1 cellular context compared by ENCODE assay signal in the genomic region with DNA sequence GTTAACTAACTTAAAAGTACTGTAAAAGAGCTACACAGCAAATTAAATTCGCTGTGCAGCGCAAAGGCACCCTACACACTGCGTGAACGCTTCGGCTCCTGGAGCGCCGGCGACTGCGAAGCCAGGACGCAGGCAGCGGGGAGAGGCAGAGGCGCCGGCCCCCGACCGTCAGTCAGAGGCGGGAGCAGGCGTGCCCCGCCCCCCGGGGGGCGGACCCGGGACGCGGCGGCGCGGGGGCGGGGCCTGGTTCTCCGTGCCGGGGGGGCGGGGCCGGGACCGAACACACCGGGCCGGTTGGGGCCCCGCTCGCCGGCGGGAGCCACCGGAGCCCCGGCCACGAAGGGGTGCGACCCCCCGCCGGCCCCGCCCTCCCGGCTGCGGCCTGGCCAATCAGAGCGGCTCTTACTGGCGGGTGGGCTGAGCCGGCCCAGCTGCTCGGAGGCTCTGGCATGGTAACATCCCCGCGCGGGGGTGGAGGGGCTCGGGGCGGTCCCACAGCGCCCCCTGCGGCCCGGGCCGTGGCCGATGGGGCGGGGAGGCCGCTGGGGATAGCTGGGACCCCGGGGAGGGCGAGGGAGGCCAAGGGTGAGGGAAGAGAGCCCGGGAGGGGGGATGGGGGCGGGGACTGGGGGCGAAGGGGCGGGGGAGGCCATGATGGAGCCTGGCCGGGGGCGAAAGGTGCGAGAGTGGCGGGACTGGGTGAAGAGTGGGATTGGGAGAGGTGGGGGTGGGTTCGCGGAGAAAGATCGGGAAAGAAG.
TF ChIP-seq lines count a peak whose summit lies in the region.

A gene (plus strand): TSS at position 420 of the 758 bp plus-strand sequence. CDS start 30 bp downstream, at position 450.

TF ChIP-seq in K562, 482 proteins besides CTCF, POLR2A, EP300 and RAD21 (continued from another document and continues in another):
- TF ChIP-seq, protein P1, sequence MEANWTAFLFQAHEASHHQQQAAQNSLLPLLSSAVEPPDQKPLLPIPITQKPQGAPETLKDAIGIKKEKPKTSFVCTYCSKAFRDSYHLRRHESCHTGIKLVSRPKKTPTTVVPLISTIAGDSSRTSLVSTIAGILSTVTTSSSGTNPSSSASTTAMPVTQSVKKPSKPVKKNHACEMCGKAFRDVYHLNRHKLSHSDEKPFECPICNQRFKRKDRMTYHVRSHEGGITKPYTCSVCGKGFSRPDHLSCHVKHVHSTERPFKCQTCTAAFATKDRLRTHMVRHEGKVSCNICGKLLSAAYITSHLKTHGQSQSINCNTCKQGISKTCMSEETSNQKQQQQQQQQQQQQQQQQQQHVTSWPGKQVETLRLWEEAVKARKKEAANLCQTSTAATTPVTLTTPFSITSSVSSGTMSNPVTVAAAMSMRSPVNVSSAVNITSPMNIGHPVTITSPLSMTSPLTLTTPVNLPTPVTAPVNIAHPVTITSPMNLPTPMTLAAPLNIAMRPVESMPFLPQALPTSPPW (CRISPR knock-in tag; IDR thresholded peaks at IDR 0.05): peak; percentile 97
- TF ChIP-seq CXXC5 (CRISPR knock-in tag; IDR thresholded peaks at IDR 0.05) (peak; percentile 94), ZNF584 (CRISPR knock-in tag; IDR thresholded peaks at IDR 0.05; ENCODE audit: low read depth) (no peak), GATAD2B (IDR thresholded peaks at IDR 0.05; ENCODE audit: borderline replicate concordance) (peak; percentile 86), MAFF (IDR thresholded peaks at IDR 0.05; ENCODE audit: low read length) (no peak), MAZ (CRISPR knock-in tag; conservative IDR thresholded peaks at IDR 0.05 in 1 of 2, IDR thresholded peaks at IDR 0.05 in 1 of 2) (peak; percentile 95 to 97), RCOR1 (IDR thresholded peaks at IDR 0.05; ENCODE audit: borderline replicate concordance in 1 of 2, low read depth in 2 of 2, low read length in 2 of 2) (peak in 1 of 2 experiments; percentile 68; a peak in 2 of 4 replicates), LCOR (CRISPR knock-in tag; IDR thresholded peaks at IDR 0.05) (no peak), MYC (IDR thresholded peaks at IDR 0.05; ENCODE audit: low read depth, low read length) (peak; percentile 7; the same call in 1 of the 2 replicates), MYC (CRISPR knock-in tag; IDR thresholded peaks at IDR 0.05; ENCODE audit: borderline replicate concordance, low read depth) (no peak), JUN (IDR thresholded peaks at IDR 0.05; ENCODE audit: borderline replicate concordance, low read depth, low read length) (no peak), JUN (CRISPR knock-in tag; IDR thresholded peaks at IDR 0.05; ENCODE audit: borderline replicate concordance) (no peak), SIN3B (IDR thresholded peaks at IDR 0.05; ENCODE audit: low read depth) (peak; percentile 40; the same call in 1 of the 2 replicates), NCOA2 (IDR thresholded peaks at IDR 0.05; ENCODE audit: partially characterized antibody in 2 of 2) (no peak), RB1 (IDR thresholded peaks at IDR 0.05; ENCODE audit: low read depth) (peak; percentile 87), ILF3 (IDR thresholded peaks at IDR 0.05; ENCODE audit: borderline replicate concordance) (0 out of 2 replicates have a peak, but pooled peaks have one; percentile 60), FOXP1 (CRISPR knock-in tag; IDR thresholded peaks at IDR 0.05) (0 out of 2 replicates have a peak, but pooled peaks have one; percentile 38), KDM5B (IDR thresholded peaks at IDR 0.05; ENCODE audit: insufficient replicate concordance, low read depth, low read length) (peak; percentile 89), ZBTB7A (IDR thresholded peaks at IDR 0.05; ENCODE audit: borderline replicate concordance, control insufficient read depth, low read depth, low read length) (peak; percentile 91), RFX7 (CRISPR knock-in tag; IDR thresholded peaks at IDR 0.05) (no peak), SETDB1 (IDR thresholded peaks at IDR 0.05; ENCODE audit: low read length) (no peak), FIP1L1 (IDR thresholded peaks at IDR 0.05; ENCODE audit: low read depth, low read length, poor library complexity, severe bottlenecking) (peak; percentile 31), DACH1 (IDR thresholded peaks at IDR 0.05; ENCODE audit: partially characterized antibody) (peak; percentile 76), ZNF316 (IDR thresholded peaks at IDR 0.05) (peak; percentile 40; the same call in 1 of the 2 replicates), CBFA2T3 (IDR thresholded peaks at IDR 0.05) (no peak), GTF2A2 (tag; IDR thresholded peaks at IDR 0.05) (no peak)
- TF ChIP-seq, protein P2, sequence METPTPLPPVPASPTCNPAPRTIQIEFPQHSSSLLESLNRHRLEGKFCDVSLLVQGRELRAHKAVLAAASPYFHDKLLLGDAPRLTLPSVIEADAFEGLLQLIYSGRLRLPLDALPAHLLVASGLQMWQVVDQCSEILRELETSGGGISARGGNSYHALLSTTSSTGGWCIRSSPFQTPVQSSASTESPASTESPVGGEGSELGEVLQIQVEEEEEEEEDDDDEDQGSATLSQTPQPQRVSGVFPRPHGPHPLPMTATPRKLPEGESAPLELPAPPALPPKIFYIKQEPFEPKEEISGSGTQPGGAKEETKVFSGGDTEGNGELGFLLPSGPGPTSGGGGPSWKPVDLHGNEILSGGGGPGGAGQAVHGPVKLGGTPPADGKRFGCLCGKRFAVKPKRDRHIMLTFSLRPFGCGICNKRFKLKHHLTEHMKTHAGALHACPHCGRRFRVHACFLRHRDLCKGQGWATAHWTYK (CRISPR knock-in tag; IDR thresholded peaks at IDR 0.05): 0 out of 2 replicates have a peak, but pooled peaks have one; percentile 36
- TF ChIP-seq, protein P3, sequence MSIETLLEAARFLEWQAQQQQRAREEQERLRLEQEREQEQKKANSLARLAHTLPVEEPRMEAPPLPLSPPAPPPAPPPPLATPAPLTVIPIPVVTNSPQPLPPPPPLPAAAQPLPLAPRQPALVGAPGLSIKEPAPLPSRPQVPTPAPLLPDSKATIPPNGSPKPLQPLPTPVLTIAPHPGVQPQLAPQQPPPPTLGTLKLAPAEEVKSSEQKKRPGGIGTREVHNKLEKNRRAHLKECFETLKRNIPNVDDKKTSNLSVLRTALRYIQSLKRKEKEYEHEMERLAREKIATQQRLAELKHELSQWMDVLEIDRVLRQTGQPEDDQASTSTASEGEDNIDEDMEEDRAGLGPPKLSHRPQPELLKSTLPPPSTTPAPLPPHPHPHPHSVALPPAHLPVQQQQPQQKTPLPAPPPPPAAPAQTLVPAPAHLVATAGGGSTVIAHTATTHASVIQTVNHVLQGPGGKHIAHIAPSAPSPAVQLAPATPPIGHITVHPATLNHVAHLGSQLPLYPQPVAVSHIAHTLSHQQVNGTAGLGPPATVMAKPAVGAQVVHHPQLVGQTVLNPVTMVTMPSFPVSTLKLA (conservative IDR thresholded peaks at IDR 0.05): peak; percentile 33 to 60; a peak in 1 of 4 replicates
- TF ChIP-seq, protein P4, sequence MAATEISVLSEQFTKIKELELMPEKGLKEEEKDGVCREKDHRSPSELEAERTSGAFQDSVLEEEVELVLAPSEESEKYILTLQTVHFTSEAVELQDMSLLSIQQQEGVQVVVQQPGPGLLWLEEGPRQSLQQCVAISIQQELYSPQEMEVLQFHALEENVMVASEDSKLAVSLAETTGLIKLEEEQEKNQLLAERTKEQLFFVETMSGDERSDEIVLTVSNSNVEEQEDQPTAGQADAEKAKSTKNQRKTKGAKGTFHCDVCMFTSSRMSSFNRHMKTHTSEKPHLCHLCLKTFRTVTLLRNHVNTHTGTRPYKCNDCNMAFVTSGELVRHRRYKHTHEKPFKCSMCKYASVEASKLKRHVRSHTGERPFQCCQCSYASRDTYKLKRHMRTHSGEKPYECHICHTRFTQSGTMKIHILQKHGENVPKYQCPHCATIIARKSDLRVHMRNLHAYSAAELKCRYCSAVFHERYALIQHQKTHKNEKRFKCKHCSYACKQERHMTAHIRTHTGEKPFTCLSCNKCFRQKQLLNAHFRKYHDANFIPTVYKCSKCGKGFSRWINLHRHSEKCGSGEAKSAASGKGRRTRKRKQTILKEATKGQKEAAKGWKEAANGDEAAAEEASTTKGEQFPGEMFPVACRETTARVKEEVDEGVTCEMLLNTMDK (IDR thresholded peaks at IDR 0.05; ENCODE audit: borderline replicate concordance, insufficient read depth, low read depth, low read length, poor library complexity, severe bottlenecking): peak; percentile 85
- TF ChIP-seq, protein P5, sequence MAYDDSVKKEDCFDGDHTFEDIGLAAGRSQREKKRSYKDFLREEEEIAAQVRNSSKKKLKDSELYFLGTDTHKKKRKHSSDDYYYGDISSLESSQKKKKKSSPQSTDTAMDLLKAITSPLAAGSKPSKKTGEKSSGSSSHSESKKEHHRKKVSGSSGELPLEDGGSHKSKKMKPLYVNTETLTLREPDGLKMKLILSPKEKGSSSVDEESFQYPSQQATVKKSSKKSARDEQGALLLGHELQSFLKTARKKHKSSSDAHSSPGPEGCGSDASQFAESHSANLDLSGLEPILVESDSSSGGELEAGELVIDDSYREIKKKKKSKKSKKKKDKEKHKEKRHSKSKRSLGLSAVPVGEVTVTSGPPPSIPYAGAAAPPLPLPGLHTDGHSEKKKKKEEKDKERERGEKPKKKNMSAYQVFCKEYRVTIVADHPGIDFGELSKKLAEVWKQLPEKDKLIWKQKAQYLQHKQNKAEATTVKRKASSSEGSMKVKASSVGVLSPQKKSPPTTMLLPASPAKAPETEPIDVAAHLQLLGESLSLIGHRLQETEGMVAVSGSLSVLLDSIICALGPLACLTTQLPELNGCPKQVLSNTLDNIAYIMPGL (CRISPR knock-in tag; IDR thresholded peaks at IDR 0.05): no peak
- TF ChIP-seq, protein P6, sequence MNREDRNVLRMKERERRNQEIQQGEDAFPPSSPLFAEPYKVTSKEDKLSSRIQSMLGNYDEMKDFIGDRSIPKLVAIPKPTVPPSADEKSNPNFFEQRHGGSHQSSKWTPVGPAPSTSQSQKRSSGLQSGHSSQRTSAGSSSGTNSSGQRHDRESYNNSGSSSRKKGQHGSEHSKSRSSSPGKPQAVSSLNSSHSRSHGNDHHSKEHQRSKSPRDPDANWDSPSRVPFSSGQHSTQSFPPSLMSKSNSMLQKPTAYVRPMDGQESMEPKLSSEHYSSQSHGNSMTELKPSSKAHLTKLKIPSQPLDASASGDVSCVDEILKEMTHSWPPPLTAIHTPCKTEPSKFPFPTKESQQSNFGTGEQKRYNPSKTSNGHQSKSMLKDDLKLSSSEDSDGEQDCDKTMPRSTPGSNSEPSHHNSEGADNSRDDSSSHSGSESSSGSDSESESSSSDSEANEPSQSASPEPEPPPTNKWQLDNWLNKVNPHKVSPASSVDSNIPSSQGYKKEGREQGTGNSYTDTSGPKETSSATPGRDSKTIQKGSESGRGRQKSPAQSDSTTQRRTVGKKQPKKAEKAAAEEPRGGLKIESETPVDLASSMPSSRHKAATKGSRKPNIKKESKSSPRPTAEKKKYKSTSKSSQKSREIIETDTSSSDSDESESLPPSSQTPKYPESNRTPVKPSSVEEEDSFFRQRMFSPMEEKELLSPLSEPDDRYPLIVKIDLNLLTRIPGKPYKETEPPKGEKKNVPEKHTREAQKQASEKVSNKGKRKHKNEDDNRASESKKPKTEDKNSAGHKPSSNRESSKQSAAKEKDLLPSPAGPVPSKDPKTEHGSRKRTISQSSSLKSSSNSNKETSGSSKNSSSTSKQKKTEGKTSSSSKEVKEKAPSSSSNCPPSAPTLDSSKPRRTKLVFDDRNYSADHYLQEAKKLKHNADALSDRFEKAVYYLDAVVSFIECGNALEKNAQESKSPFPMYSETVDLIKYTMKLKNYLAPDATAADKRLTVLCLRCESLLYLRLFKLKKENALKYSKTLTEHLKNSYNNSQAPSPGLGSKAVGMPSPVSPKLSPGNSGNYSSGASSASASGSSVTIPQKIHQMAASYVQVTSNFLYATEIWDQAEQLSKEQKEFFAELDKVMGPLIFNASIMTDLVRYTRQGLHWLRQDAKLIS (CRISPR knock-in tag; IDR thresholded peaks at IDR 0.05): no peak
- TF ChIP-seq, protein P7, sequence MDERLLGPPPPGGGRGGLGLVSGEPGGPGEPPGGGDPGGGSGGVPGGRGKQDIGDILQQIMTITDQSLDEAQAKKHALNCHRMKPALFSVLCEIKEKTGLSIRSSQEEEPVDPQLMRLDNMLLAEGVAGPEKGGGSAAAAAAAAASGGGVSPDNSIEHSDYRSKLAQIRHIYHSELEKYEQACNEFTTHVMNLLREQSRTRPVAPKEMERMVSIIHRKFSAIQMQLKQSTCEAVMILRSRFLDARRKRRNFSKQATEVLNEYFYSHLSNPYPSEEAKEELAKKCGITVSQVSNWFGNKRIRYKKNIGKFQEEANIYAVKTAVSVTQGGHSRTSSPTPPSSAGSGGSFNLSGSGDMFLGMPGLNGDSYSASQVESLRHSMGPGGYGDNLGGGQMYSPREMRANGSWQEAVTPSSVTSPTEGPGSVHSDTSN (CRISPR knock-in tag; IDR thresholded peaks at IDR 0.05; ENCODE audit: low read depth): 0 out of 2 replicates have a peak, but pooled peaks have one; percentile 10
- TF ChIP-seq, protein P7 (tag; conservative IDR thresholded peaks at IDR 0.05; ENCODE audit: low read depth): no peak
- TF ChIP-seq, protein P8, sequence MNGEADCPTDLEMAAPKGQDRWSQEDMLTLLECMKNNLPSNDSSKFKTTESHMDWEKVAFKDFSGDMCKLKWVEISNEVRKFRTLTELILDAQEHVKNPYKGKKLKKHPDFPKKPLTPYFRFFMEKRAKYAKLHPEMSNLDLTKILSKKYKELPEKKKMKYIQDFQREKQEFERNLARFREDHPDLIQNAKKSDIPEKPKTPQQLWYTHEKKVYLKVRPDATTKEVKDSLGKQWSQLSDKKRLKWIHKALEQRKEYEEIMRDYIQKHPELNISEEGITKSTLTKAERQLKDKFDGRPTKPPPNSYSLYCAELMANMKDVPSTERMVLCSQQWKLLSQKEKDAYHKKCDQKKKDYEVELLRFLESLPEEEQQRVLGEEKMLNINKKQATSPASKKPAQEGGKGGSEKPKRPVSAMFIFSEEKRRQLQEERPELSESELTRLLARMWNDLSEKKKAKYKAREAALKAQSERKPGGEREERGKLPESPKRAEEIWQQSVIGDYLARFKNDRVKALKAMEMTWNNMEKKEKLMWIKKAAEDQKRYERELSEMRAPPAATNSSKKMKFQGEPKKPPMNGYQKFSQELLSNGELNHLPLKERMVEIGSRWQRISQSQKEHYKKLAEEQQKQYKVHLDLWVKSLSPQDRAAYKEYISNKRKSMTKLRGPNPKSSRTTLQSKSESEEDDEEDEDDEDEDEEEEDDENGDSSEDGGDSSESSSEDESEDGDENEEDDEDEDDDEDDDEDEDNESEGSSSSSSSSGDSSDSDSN (IDR thresholded peaks at IDR 0.05; ENCODE audit: borderline replicate concordance in 1 of 2, low read depth in 2 of 2, low read length in 2 of 2): 0 out of 4 replicates have a peak, but pooled peaks of 1 of the 2 experiments have one; percentile 42
- TF ChIP-seq, protein P9, sequence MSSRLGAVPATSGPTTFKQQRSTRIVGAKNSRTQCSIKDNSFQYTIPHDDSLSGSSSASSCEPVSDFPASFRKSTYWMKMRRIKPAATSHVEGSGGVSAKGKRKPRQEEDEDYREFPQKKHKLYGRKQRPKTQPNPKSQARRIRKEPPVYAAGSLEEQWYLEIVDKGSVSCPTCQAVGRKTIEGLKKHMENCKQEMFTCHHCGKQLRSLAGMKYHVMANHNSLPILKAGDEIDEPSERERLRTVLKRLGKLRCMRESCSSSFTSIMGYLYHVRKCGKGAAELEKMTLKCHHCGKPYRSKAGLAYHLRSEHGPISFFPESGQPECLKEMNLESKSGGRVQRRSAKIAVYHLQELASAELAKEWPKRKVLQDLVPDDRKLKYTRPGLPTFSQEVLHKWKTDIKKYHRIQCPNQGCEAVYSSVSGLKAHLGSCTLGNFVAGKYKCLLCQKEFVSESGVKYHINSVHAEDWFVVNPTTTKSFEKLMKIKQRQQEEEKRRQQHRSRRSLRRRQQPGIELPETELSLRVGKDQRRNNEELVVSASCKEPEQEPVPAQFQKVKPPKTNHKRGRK (tag; IDR thresholded peaks at IDR 0.05): no peak
